ENCODE assay signal across 23 cellular contexts in the genomic region with DNA sequence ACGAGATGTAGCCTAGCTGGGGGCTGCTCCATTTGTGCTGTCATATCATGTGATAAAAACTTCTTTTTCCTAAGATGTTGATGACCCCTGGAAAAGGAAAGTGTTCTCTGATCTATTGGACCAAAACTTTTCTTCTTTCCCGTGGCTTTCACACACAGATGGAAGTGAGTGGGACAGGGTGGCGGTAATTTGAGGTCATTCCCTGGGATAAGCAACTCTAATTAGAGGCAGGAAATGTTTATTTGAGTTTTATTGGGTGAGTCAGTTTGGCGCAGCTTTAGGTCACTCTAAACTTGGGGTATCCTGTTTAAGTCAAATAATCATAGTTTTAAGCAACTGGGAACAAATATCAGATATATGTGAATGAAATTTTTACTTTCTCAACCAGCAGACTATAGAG.
DNase-seq lines count a peak whose midpoint lies in the region; ATAC-seq and TF ChIP-seq lines count a peak whose summit lies in the region.
"Had no signal": no experiment of that assay in that cellular context is flagged by ENCODE, and none has a peak within 500 bp of the region (broad histone marks: within the 10 kb centered on the region; RNA-seq: fewer than 3 reads in every experiment).

No MANE protein-coding gene starts in this region.

- ATAC-seq in GM21367 (IDR thresholded peaks at IDR 0.05; ENCODE audit: unreplicated experiment) (no peak), HG02571 (IDR thresholded peaks at IDR 0.05; ENCODE audit: unreplicated experiment) (no peak), HG02763 (IDR thresholded peaks at IDR 0.05; ENCODE audit: unreplicated experiment) (no peak), GM19023 (IDR thresholded peaks at IDR 0.05; ENCODE audit: unreplicated experiment) (no peak)
- ATAC-seq: activated CD8-positive, alpha-beta T cell treated with anti-CD3 and anti-CD28 coated beads, Interleukin-2, amount 10 ng/mL, durations not matched to agents 7 days and 5 days; naive thymus-derived CD8-positive, alpha-beta T cell had no signal

- no peaks in the 10 kb centered on the region for H3K36me3 ChIP-seq in esophagus squamous epithelium
- no peaks in the 10 kb centered on the region for H3K36me3 ChIP-seq in sigmoid colon
- H3K36me3 ChIP-seq: spleen, suprapubic skin had no signal

- H3K4me1 ChIP-seq in esophagus squamous epithelium (peaks cover 0 to 44% (median 0%) of the 10 kb centered on the region in 3 donors), sigmoid colon (peaks cover 0 to 18% (median 12%) of the 10 kb centered on the region in 4 donors)
- H3K4me1 ChIP-seq: parathyroid adenoma had no signal

- DNase-seq in EL (peak; percentile 80), HT1080 (ENCODE audit: low read depth) (peak; percentile 43), esophagus squamous epithelium (lab: John Stamatoyannopoulos, UW) (no peak), sigmoid colon (peak; percentile 27)
- DNase-seq: activated CD8-positive, alpha-beta T cell treated with anti-CD3 and anti-CD28 coated beads, Interleukin-2, amount 10 ng/mL, durations not matched to agents 7 days and 5 days; activated naive CD8-positive, alpha-beta T cell treated with anti-CD3 and anti-CD28 coated beads for 36 hours; DMS 273 treated with DMSO at 0.1 percent for 48 hours; mesendoderm; naive thymus-derived CD8-positive, alpha-beta T cell; NCI-H187; NCI-H446; SHP77; spleen; stimulated activated CD8-positive, alpha-beta memory T cell treated with anti-CD3 and anti-CD28 coated beads, Interleukin-4, amount 100 ng/mL, for 48 hours; T-helper 2 cell had no signal

- 86 to 89% methylated on average over 4 of the region's 4 CpGs for WGBS in esophagus squamous epithelium, 2 donors
- 71 to 87% methylated on average over 4 of the region's 4 CpGs for WGBS in sigmoid colon, 2 donors

- TF ChIP-seq POLR2A in esophagus squamous epithelium (IDR thresholded peaks at IDR 0.05) (no peak), sigmoid colon (IDR thresholded peaks at IDR 0.05) (no peak)

- intact Hi-C loops in esophagus squamous epithelium (cut with DNase I) (loop anchor here (5.0 kb wide), 1 partner anchor 286 kb away; no protein-coding TSS in a partner anchor), sigmoid colon (cut with DNase I) (no loop called here)

- TF ChIP-seq EP300 in sigmoid colon (IDR thresholded peaks at IDR 0.05) = no peak

- no peaks in the 10 kb centered on the region for H3K27me3 ChIP-seq in esophagus squamous epithelium
- no peaks in the 10 kb centered on the region for H3K27me3 ChIP-seq in sigmoid colon
- H3K27me3 ChIP-seq: BLaER1 treated with 17β-estradiol and CSF1 and Interleukin-3, amounts not matched to agents 10 nM and 100 nM; spleen; suprapubic skin had no signal

- peak overlapping the region in 3 of 4 donors; percentile 12 to 55 (median 52) for H3K27ac ChIP-seq in esophagus squamous epithelium
- H3K27ac ChIP-seq in sigmoid colon = no peak overlapping the region
- H3K27ac ChIP-seq: epithelial cell of prostate, parathyroid adenoma, suprapubic skin had no signal

- TF ChIP-seq CTCF in esophagus squamous epithelium (IDR thresholded peaks at IDR 0.05) (no peak), sigmoid colon (IDR thresholded peaks at IDR 0.05) (no peak)

- H3K9me3 ChIP-seq in esophagus squamous epithelium (no peaks in the 10 kb centered on the region), sigmoid colon (no peaks in the 10 kb centered on the region)
- H3K9me3 ChIP-seq: BLaER1 treated with 17β-estradiol and CSF1 and Interleukin-3, amounts not matched to agents 10 nM and 100 nM; spleen; suprapubic skin had no signal

- H3K4me3 ChIP-seq in esophagus squamous epithelium (no peak overlapping the region), sigmoid colon (no peak overlapping the region)
- H3K4me3 ChIP-seq: BLaER1 treated with 17β-estradiol and CSF1 and Interleukin-3, amounts not matched to agents 10 nM and 100 nM; spleen; suprapubic skin had no signal

Comparison
In these comparisons a context has a peak if more than half of its experiments do, and no peak if none do; other contexts are left out.
1. H3K27ac ChIP-seq: peak in esophagus squamous epithelium (3 of 4); none in sigmoid colon (0 of 4).